ENCODE assay signal across 8 cellular contexts in genomic region chr2:130181880-130182682, GRCh38. TPM values are rescaled to one million over a fixed set of nuclear protein-coding genes. Genes with fewer than 3 reads are reported as not detected.
DNase-seq lines count a peak whose midpoint lies in the region; ATAC-seq and TF ChIP-seq lines count a peak whose summit lies in the region.
"Not testable (repeated sequence)": the region's sequence is repeated elsewhere in the genome, so short reads cannot be mapped to it uniquely, and the experiment has no call there.

Gene MZT2B, plus strand, starts transcription at chr2:130182262. Its CDS starts 21 bp downstream, at chr2:130182283.

- not testable (repeated sequence) for H3K9me2 ChIP-seq in OCI-LY7 (ENCODE audit: insufficient read depth, low read length)

- peak; percentile 69 for DNase-seq in DMS153 treated with DMSO at 0.1 percent for 48 hours (lab: John Stamatoyannopoulos, UW; ENCODE audit: unreplicated experiment)
- peak; percentile 73 for DNase-seq in IMR-90
- DNase-seq in OCI-LY7 (ENCODE audit: low spot score) = peak; percentile 91
- peak; percentile 87 for DNase-seq in activated T-cell treated with anti-CD3 and anti-CD28 coated beads for 24 hours (ENCODE audit: low read depth)
- DNase-seq in epithelial cell of prostate (ENCODE audit: low read depth, low spot score) = peak; percentile 1
- peak; percentile 88 for DNase-seq in mucosa of gallbladder (ENCODE audit: low spot score)
- peak; percentile 71 to 78 for DNase-seq in stimulated activated CD8-positive, alpha-beta memory T cell treated with anti-CD3 and anti-CD28 coated beads, Interleukin-4, amount 100 ng/mL, for 4 hours (ENCODE audit: low read depth in 2 of 2, low spot score in 1 of 2)

- H2BK120ac ChIP-seq in IMR-90 (ENCODE audit: low read depth, low read length) = peak within 1 kb of the TSS; percentile 68

- H2BK5ac ChIP-seq in IMR-90 (ENCODE audit: low read depth, low read length, poor library complexity, severe bottlenecking) = peak within 1 kb of the TSS; percentile 77

- not testable (repeated sequence) for H3K9me1 ChIP-seq in IMR-90 (ENCODE audit: insufficient read depth, low read length)

- ATAC-seq in GM21529 (IDR thresholded peaks at IDR 0.05; ENCODE audit: unreplicated experiment) = peak; percentile 77
- peak; percentile 90 for ATAC-seq in IMR-90 (ENCODE audit: low read depth)

- peak within 1 kb of the TSS; percentile 97 for H3K4ac ChIP-seq in IMR-90 (ENCODE audit: low read depth, low read length)

- not testable (repeated sequence) for H3K4me1 ChIP-seq in IMR-90 (ENCODE audit: control insufficient read depth, insufficient read depth, low read length)
- peaks cover 21% of the 10 kb centered on the region for H3K4me1 ChIP-seq in OCI-LY7 (ENCODE audit: insufficient read depth, low read length, poor library complexity, severe bottlenecking)

- H4K20me1 ChIP-seq in IMR-90 (ENCODE audit: insufficient read depth, low read length); OCI-LY7 (ENCODE audit: insufficient read depth, low read length): not testable (repeated sequence)

- peak within 1 kb of the TSS; percentile 75 for H3K27ac ChIP-seq in IMR-90 (ENCODE audit: insufficient read depth, low read length)
- H3K27ac ChIP-seq in OCI-LY7 (ENCODE audit: low read depth, low read length, poor library complexity, severe bottlenecking) = peak within 1 kb of the TSS; percentile 76
- peak within 1 kb of the TSS; percentile 58 for H3K27ac ChIP-seq in epithelial cell of prostate

- peak within 1 kb of the TSS; percentile 99 for H3K4me3 ChIP-seq in IMR-90 (ENCODE audit: insufficient read depth, low read depth, low read length)
- H3K4me3 ChIP-seq in OCI-LY7 (ENCODE audit: low read depth, low read length, poor library complexity, severe bottlenecking) = peak within 1 kb of the TSS; percentile 96

- H3K9ac ChIP-seq in IMR-90 (ENCODE audit: low read depth, low read length) = peak within 1 kb of the TSS; percentile 94

- not testable (repeated sequence) for H3K27me3 ChIP-seq in IMR-90 (ENCODE audit: control insufficient read depth, insufficient read depth, low read length)

- TF ChIP-seq CTCF in IMR-90 (conservative IDR thresholded peaks at IDR 0.05; ENCODE audit: low read depth, low read length) (peak; percentile 78), OCI-LY7 (conservative IDR thresholded peaks at IDR 0.05; ENCODE audit: low read length) (peak; percentile 77)

- not testable (repeated sequence) for H3K18ac ChIP-seq in IMR-90 (ENCODE audit: low read depth, low read length)

- 1% methylated on average over 20 of the region's 86 CpGs; no CpG with 5 or more reads in 1 of the 2 experiments for WGBS in IMR-90 (ENCODE audit: extremely low coverage in 2 of 2, insufficient read length in 1 of 2), 2 experiments

- intact Hi-C loops in IMR-90 (cut with micrococcal nuclease) (loop anchor here (1.0 kb wide), 1 partner anchor 150 kb away; no protein-coding TSS in a partner anchor), OCI-LY7 (cut with micrococcal nuclease; ENCODE audit: unreplicated experiment) (loop anchor here (2.0 to 5.0 kb wide), 4 partner anchors 35 to 205 kb away; partner anchors contain the start of genes CCDC74B and IMP4)

- peak within 1 kb of the TSS; percentile 92 for H2AK9ac ChIP-seq in IMR-90 (replicated peaks; ENCODE audit: low read depth, low read length, poor library complexity)

- H4K5ac ChIP-seq in IMR-90 (ENCODE audit: low read depth, low read length) = peak within 1 kb of the TSS; percentile 98

- BruUV-seq in IMR-90 (replicated peaks; lab: Mats Ljungman, UMichigan); OCI-LY7 (replicated peaks; lab: Mats Ljungman, UMichigan): not testable (repeated sequence)

- peak within 1 kb of the TSS; percentile 96 for H3K56ac ChIP-seq in IMR-90 (ENCODE audit: extremely low read depth, insufficient read depth, low read length)

- in situ Hi-C loops in IMR-90 (cut with MboI; ENCODE audit: low sequenced_read_pairs) = loop anchor here (5.0 kb wide), 1 partner anchor 150 kb away; no protein-coding TSS in a partner anchor

- peak within 1 kb of the TSS; percentile 88 for H3K4me2 ChIP-seq in IMR-90 (ENCODE audit: low read depth, low read length)
- H3K4me2 ChIP-seq in OCI-LY7 (ENCODE audit: low read length) = peak within 1 kb of the TSS; percentile 99

- H3K23ac ChIP-seq in IMR-90 (ENCODE audit: low read depth, low read length) = peak within 1 kb of the TSS; percentile 98

- H4K91ac ChIP-seq in IMR-90 (ENCODE audit: insufficient read depth, low read depth, low read length) = peak within 1 kb of the TSS; percentile 93

- H2BK15ac ChIP-seq in IMR-90 (ENCODE audit: low read depth, low read length) = not testable (repeated sequence)

- peaks cover 66% of the 10 kb centered on the region for H3K79me2 ChIP-seq in OCI-LY7 (ENCODE audit: insufficient read depth, low read depth, low read length)

- POLR2A ChIA-PET in IMR-90 (lab: Charles Lee; ENCODE audit: unreplicated experiment) = not testable (repeated sequence)
- POLR2A ChIA-PET in OCI-LY7 (lab: Charles Lee) = interaction anchor here (0.5 to 1.5 kb wide), 4 partner anchors 12 to 706 kb away, joined by 3 to 4 read pairs (median 3); partner anchors contain the start of gene IMP4

- peak within 1 kb of the TSS; percentile 76 to 90 for H4K8ac ChIP-seq in IMR-90 (ENCODE audit: low read depth in 2 of 2, low read length in 2 of 2)

- not testable (repeated sequence) for TF ChIP-seq POLR2A in IMR-90 (IDR thresholded peaks at IDR 0.05; ENCODE audit: low read depth, low read length)

- peak within 1 kb of the TSS; percentile 91 for H2AK5ac ChIP-seq in IMR-90 (ENCODE audit: low read depth, low read length)

- peak; percentile 44 for TF ChIP-seq RAD21 in IMR-90 (IDR thresholded peaks at IDR 0.05; ENCODE audit: low read length)

- dilution Hi-C loops in IMR-90 (cut with HindIII; ENCODE audit: low sequenced_read_pairs, unreplicated experiment) = not testable (repeated sequence)

- H3K9me3 ChIP-seq in IMR-90 (ENCODE audit: control insufficient read depth, insufficient read depth, low read length); OCI-LY7 (ENCODE audit: low read length): not testable (repeated sequence)

- CTCF ChIA-PET in IMR-90 (lab: Yijun Ruan, JAX) = not testable (repeated sequence)
- CTCF ChIA-PET in OCI-LY7 (lab: Charles Lee; ENCODE audit: unreplicated experiment) = interaction anchor here (0.5 kb wide), 1 partner anchor 169 kb away, joined by 7 read pairs; no protein-coding TSS in a partner anchor

- H3K79me1 ChIP-seq in IMR-90 (ENCODE audit: low read depth in 1 of 2, low read length in 2 of 2) = peaks cover 6 to 30% of the 10 kb centered on the region in 2 experiments

- H3K14ac ChIP-seq in IMR-90 (replicated peaks; ENCODE audit: low read depth, low read length) = peak within 1 kb of the TSS; percentile 96

- 0 out of 2 replicates have a peak within 1 kb of the TSS, but pooled peaks have one; percentile 16 for H2BK20ac ChIP-seq in IMR-90 (ENCODE audit: low read depth, low read length)

- not testable (repeated sequence) for H3K36me3 ChIP-seq in IMR-90 (ENCODE audit: control insufficient read depth, insufficient read depth, low read length)
- H3K36me3 ChIP-seq in OCI-LY7 (ENCODE audit: insufficient read depth, low read length) = peaks cover 43% of the 10 kb centered on the region

- H2AFZ ChIP-seq in IMR-90 (replicated peaks; ENCODE audit: low read length, poor library complexity) (peak within 1 kb of the TSS; percentile 100), OCI-LY7 (ENCODE audit: low read length) (peak within 1 kb of the TSS; percentile 35; the same call in 1 of the 2 replicates)

TF ChIP-seq in IMR-90, 13 proteins besides CTCF, POLR2A, EP300 and RAD21:
- TF ChIP-seq SMC3 (IDR thresholded peaks at IDR 0.05; ENCODE audit: low read depth, low read length) = peak; percentile 34; the same call in 1 of the 2 replicates
- peak; percentile 91 for TF ChIP-seq MAZ (IDR thresholded peaks at IDR 0.05; ENCODE audit: borderline replicate concordance, low read depth, low read length)

RNA-seq across cellular contexts. Expression of gene MZT2B, which starts in this region (rescaled TPM):
- 24.9 and 29.2 TPM in 2 replicates for total RNA-seq in IMR-90 (2012; rRNA removed)
- polyA plus RNA-seq in IMR-90 (2012; rRNA removed) = 115 and 227 TPM in 2 replicates
- polyA plus RNA-seq in IMR-90 (2012; cell fraction: cytosol; rRNA removed) = 255 and 405 TPM in 2 replicates
- polyA plus RNA-seq in IMR-90 (2012; cell fraction: nucleus; rRNA removed; ENCODE audit: low replicate concordance) = 61.9 and 106 TPM in 2 replicates
- total RNA-seq in OCI-LY7 (2014; rRNA removed; shearing (Covaris generic)) = 591 and 617 TPM in 2 replicates
- 474 and 494 TPM in 2 replicates for total RNA-seq in OCI-LY7 (2022)
- 220 TPM for total RNA-seq in mucosa of gallbladder

Comparison
In these comparisons a context has a peak if more than half of its experiments do, and no peak if none do; other contexts are left out.
1. Peak in every context shown above with its lines: DNase-seq, ATAC-seq, H3K4me3 ChIP-seq and H3K27ac ChIP-seq.
2. DNase-seq: peak in every context shown above with its lines; median percentile 91 in OCI-LY7; 88 in mucosa of gallbladder; 87 in activated T-cell treated with anti-CD3 and anti-CD28 coated beads for 24 hours; 74 in stimulated activated CD8-positive, alpha-beta memory T cell treated with anti-CD3 and anti-CD28 coated beads, Interleukin-4, amount 100 ng/mL, for 4 hours; 73 in IMR-90; 69 in DMS153 treated with DMSO at 0.1 percent for 48 hours; 1 in epithelial cell of prostate.